In the genomic region with DNA sequence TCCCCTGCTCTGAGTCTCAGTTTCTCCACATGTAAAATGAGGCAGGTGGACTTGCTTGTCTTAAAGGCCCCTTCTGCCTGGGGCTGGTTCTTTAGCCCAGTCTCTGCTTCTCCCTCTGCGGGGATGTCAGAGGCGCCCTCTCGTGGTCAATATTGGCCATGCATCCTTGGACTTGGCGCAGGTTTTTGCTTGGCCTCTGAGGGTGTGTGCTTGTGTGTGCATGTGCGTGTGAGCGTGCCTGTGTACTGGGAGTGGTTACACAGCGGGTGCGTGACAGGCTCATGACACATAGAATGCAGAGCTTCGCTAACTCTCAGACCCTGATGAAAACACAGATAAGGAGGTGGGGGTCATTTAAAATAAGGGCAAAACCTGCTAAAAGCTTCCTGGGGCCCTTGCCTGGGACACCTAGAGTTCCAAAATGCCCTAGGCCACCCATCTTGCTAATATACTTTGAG, we compare ENCODE assay signal across 8 cellular contexts.
DNase-seq lines count a peak whose midpoint lies in the region; ATAC-seq, FAIRE-seq and TF ChIP-seq lines count a peak whose summit lies in the region.

No MANE protein-coding gene starts in this region.

- CTCF ChIA-PET in WTC11 (lab: Charles Lee) (interaction anchor here (0.6 to 2.4 kb wide), 2 partner anchors 11 to 183 kb away, joined by 3 to 8 read pairs; no protein-coding TSS in a partner anchor), mammary epithelial cell (lab: Charles Lee; ENCODE audit: low non-redundant PET) (interaction anchor here (0.5 to 0.7 kb wide), 4 partner anchors 10 to 1301 kb away, joined by 3 to 6 read pairs (median 4); no protein-coding TSS in a partner anchor)

- BruUV-seq in mammary epithelial cell (replicated peaks; lab: Mats Ljungman, UMichigan), result no TSS peak

- H3K4me3 Mint-ChIP-seq in WTC11, result no peak overlapping the region

- intact Hi-C loops in mammary epithelial cell (cut with micrococcal nuclease) (loop anchor here (1.0 kb wide), 2 partner anchors 20 to 40 kb away; no protein-coding TSS in a partner anchor), kidney (cut with DNase I) (no loop called here)

- H3K27ac ChIP-seq in mammary epithelial cell (ENCODE audit: insufficient read depth, low read depth, low read length), result peak overlapping the region; percentile 8
- no peak overlapping the region for H3K27ac ChIP-seq in kidney (ENCODE audit: low read depth in 2 of 2, low read length in 2 of 2)

- no peak overlapping the region for H3K4me3 ChIP-seq in mammary epithelial cell (replicated peaks in 1 of 3; ENCODE audit: insufficient read depth in 1 of 3, low read depth in 2 of 3, low read length in 3 of 3)
- no peak overlapping the region for H3K4me3 ChIP-seq in kidney (ENCODE audit: low read length in 2 of 2)

- no peaks in the 10 kb centered on the region for H3K79me2 ChIP-seq in mammary epithelial cell (ENCODE audit: insufficient read depth, low read length)

- 3% methylated on average over 9 of the region's 9 CpGs for WGBS in mammary epithelial cell (ENCODE audit: low coverage, missing lambda C conversion rate)

- H3K9me3 Mint-ChIP-seq in WTC11, result no peaks in the 10 kb centered on the region

- H3K9ac ChIP-seq in mammary epithelial cell (ENCODE audit: insufficient read depth, low read length) (no peak overlapping the region), kidney (ENCODE audit: low read length in 2 of 2) (no peak overlapping the region)

- dilution Hi-C loops in mammary epithelial cell (cut with HindIII; ENCODE audit: low sequenced_read_pairs), result no loop called here

- H3K27me3 Mint-ChIP-seq in WTC11 (ENCODE audit: low read depth), result no peaks in the 10 kb centered on the region

- H3K4me1 ChIP-seq in mammary epithelial cell (ENCODE audit: insufficient read depth, low read length), result peaks cover 12% of the 10 kb centered on the region
- H3K4me1 ChIP-seq in kidney (ENCODE audit: control insufficient read depth in 1 of 2, insufficient read depth in 1 of 2, low read depth in 1 of 2, low read length in 2 of 2), result peaks cover 0 to 2% of the 10 kb centered on the region in 2 donors

- POLR2A ChIA-PET in WTC11 (lab: Charles Lee), result no interaction called here

- H2AFZ ChIP-seq in mammary epithelial cell (ENCODE audit: low read depth, low read length), result no peak overlapping the region

- H3K36me3 Mint-ChIP-seq in WTC11, result no peaks in the 10 kb centered on the region

- peak; percentile 82 for DNase-seq in AG08396 (ENCODE audit: low spot score)
- peak; percentile 10 for DNase-seq in NCI-H1436 treated with DMSO at 0.1 percent for 48 hours (lab: John Stamatoyannopoulos, UW)
- peak; percentile 92 for DNase-seq in WTC11 (ENCODE audit: low spot score)
- peak; percentile 82 for DNase-seq in mammary epithelial cell
- peak; percentile 87 for DNase-seq in kidney
- DNase-seq in stimulated activated CD4-positive, alpha-beta T cell treated with anti-CD3 and anti-CD28 coated beads, Interleukin-2, amount 100 ng/mL, for 24 hours, result peak; percentile 81 to 85
- no peak for DNase-seq in NCI-H2029 treated with DMSO at 0.1 percent for 48 hours (lab: John Stamatoyannopoulos, UW)

- H3K9me3 ChIP-seq in mammary epithelial cell (replicated peaks; ENCODE audit: insufficient read depth, low read length) (no peaks in the 10 kb centered on the region), kidney (ENCODE audit: control insufficient read depth in 1 of 2, low read length in 2 of 2) (no peaks in the 10 kb centered on the region)

- no peaks in the 10 kb centered on the region for H3K27me3 ChIP-seq in mammary epithelial cell (ENCODE audit: insufficient read depth, low read length)

- in situ Hi-C loops in mammary epithelial cell (cut with MboI; ENCODE audit: low sequenced_read_pairs in 2 of 2), result no loop called here

- no peak for FAIRE-seq in kidney (lab: Jason Lieb, UNC)

- peak; percentile 66 for ATAC-seq in GM18907 (IDR thresholded peaks at IDR 0.05; ENCODE audit: unreplicated experiment)
- peak; percentile 88 for ATAC-seq in WTC11

- H3K27ac Mint-ChIP-seq in WTC11, result peak overlapping the region; percentile 78; the same call in 1 of the 2 replicates

- peak overlapping the region; percentile 13 for H3K4me2 ChIP-seq in mammary epithelial cell (ENCODE audit: insufficient read depth, low read depth, low read length)

- H3K4me1 Mint-ChIP-seq in WTC11, result peaks cover 13% of the 10 kb centered on the region

- H4K20me1 ChIP-seq in mammary epithelial cell (ENCODE audit: insufficient read depth, low read length), result no peaks in the 10 kb centered on the region

- TF ChIP-seq CTCF in WTC11 (IDR thresholded peaks at IDR 0.05) (peak; percentile 92), mammary epithelial cell (conservative IDR thresholded peaks at IDR 0.05 in 1 of 2, IDR thresholded peaks at IDR 0.05 in 1 of 2; ENCODE audit: extremely low read depth in 1 of 2, insufficient read depth in 1 of 2, low read depth in 1 of 2, low read length in 2 of 2) (peak; percentile 95 to 97), kidney (IDR thresholded peaks at IDR 0.05; ENCODE audit: borderline replicate concordance, extremely low read depth, insufficient read depth) (peak; percentile 90)

- H3K36me3 ChIP-seq in mammary epithelial cell (ENCODE audit: insufficient read depth, low read length) (no peaks in the 10 kb centered on the region), kidney (ENCODE audit: control insufficient read depth in 1 of 2, insufficient read depth in 2 of 2, low read length in 2 of 2) (no peaks in the 10 kb centered on the region)

TF ChIP-seq in WTC11, 78 proteins besides CTCF, POLR2A, EP300 and RAD21:
- TF ChIP-seq MYBL2 (CRISPR knock-in tag; IDR thresholded peaks at IDR 0.05), result no peak
- TF ChIP-seq, protein P1, sequence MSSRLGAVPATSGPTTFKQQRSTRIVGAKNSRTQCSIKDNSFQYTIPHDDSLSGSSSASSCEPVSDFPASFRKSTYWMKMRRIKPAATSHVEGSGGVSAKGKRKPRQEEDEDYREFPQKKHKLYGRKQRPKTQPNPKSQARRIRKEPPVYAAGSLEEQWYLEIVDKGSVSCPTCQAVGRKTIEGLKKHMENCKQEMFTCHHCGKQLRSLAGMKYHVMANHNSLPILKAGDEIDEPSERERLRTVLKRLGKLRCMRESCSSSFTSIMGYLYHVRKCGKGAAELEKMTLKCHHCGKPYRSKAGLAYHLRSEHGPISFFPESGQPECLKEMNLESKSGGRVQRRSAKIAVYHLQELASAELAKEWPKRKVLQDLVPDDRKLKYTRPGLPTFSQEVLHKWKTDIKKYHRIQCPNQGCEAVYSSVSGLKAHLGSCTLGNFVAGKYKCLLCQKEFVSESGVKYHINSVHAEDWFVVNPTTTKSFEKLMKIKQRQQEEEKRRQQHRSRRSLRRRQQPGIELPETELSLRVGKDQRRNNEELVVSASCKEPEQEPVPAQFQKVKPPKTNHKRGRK (CRISPR knock-in tag; IDR thresholded peaks at IDR 0.05; ENCODE audit: borderline replicate concordance), result no peak
- no peak for TF ChIP-seq KAT7 (CRISPR knock-in tag; IDR thresholded peaks at IDR 0.05; ENCODE audit: borderline replicate concordance)
- TF ChIP-seq CDX4 (CRISPR knock-in tag; IDR thresholded peaks at IDR 0.05; ENCODE audit: borderline replicate concordance), result no peak
- 0 out of 2 replicates have a peak, but pooled peaks have one; percentile 29 for TF ChIP-seq TEAD1 (CRISPR knock-in tag; IDR thresholded peaks at IDR 0.05)
- no peak for TF ChIP-seq HMGA2 (CRISPR knock-in tag; IDR thresholded peaks at IDR 0.05)
- no peak for TF ChIP-seq GABPB1 (CRISPR knock-in tag; IDR thresholded peaks at IDR 0.05)
